ENCODE assay signal across 1 cellular context in genomic region chr10:86535057-86535882, GRCh38.
TF ChIP-seq lines count a peak whose summit lies in the region.

No MANE protein-coding gene starts in this region.

TF ChIP-seq in HepG2, 621 proteins besides CTCF, POLR2A, EP300 and RAD21 (continued from another document and continues in another):
- TF ChIP-seq ZNF275 (CRISPR knock-in tag; IDR thresholded peaks at IDR 0.05; ENCODE audit: borderline replicate concordance) (no peak), GABPA (IDR thresholded peaks at IDR 0.05; ENCODE audit: low read depth, low read length) (no peak), GABPA (CRISPR knock-in tag; IDR thresholded peaks at IDR 0.05; ENCODE audit: low read depth) (no peak), SP1 (IDR thresholded peaks at IDR 0.05) (no peak), SP1 (CRISPR knock-in tag; IDR thresholded peaks at IDR 0.05) (peak; percentile 40; the same call in 1 of the 2 replicates), HDAC6 (IDR thresholded peaks at IDR 0.05; ENCODE audit: low read depth, low read length) (no peak), ZBTB25 (CRISPR knock-in tag; IDR thresholded peaks at IDR 0.05) (no peak), POGZ (CRISPR knock-in tag; IDR thresholded peaks at IDR 0.05) (peak; percentile 33; the same call in 1 of the 2 replicates), ZNF446 (CRISPR knock-in tag; IDR thresholded peaks at IDR 0.05) (peak; percentile 66; the same call in 1 of the 2 replicates), ZNF564 (CRISPR knock-in tag; IDR thresholded peaks at IDR 0.05) (0 out of 2 replicates have a peak, but pooled peaks have one; percentile 20), ZBTB7A (CRISPR knock-in tag; IDR thresholded peaks at IDR 0.05) (0 out of 2 replicates have a peak, but pooled peaks have one; percentile 51), TBX2 (CRISPR knock-in tag; IDR thresholded peaks at IDR 0.05; ENCODE audit: borderline replicate concordance) (peak; percentile 67), ZNF513 (CRISPR knock-in tag; conservative IDR thresholded peaks at IDR 0.05) (no peak), ESRRA (CRISPR knock-in tag; IDR thresholded peaks at IDR 0.05; ENCODE audit: low read depth) (no peak), ZNF292 (CRISPR knock-in tag; IDR thresholded peaks at IDR 0.05; ENCODE audit: borderline replicate concordance, low read depth) (no peak), ZFP36L1 (CRISPR knock-in tag; IDR thresholded peaks at IDR 0.05) (0 out of 2 replicates have a peak, but pooled peaks have one; percentile 60), SP5 (CRISPR knock-in tag; IDR thresholded peaks at IDR 0.05; ENCODE audit: borderline replicate concordance, low read depth) (peak; percentile 51; the same call in 1 of the 2 replicates), ZNF10 (CRISPR knock-in tag; IDR thresholded peaks at IDR 0.05; ENCODE audit: borderline replicate concordance, low read depth) (no peak), RXRA (CRISPR knock-in tag; IDR thresholded peaks at IDR 0.05) (peak; percentile 74), NCOA2 (CRISPR knock-in tag; IDR thresholded peaks at IDR 0.05) (no peak), HCFC1 (IDR thresholded peaks at IDR 0.05; ENCODE audit: low read depth, low read length) (no peak), TMF1 (CRISPR knock-in tag; IDR thresholded peaks at IDR 0.05; ENCODE audit: low read depth) (no peak), NR2C2 (CRISPR knock-in tag; IDR thresholded peaks at IDR 0.05; ENCODE audit: borderline replicate concordance) (0 out of 2 replicates have a peak, but pooled peaks have one; percentile 14), HDAC2 (CRISPR knock-in tag; IDR thresholded peaks at IDR 0.05) (peak; percentile 20; the same call in 1 of the 2 replicates), MXD3 (CRISPR knock-in tag; IDR thresholded peaks at IDR 0.05) (peak; percentile 70; the same call in 1 of the 2 replicates), ASH2L (IDR thresholded peaks at IDR 0.05; ENCODE audit: insufficient read length, low read depth, low read length) (no peak), ARHGAP35 (CRISPR knock-in tag; IDR thresholded peaks at IDR 0.05; ENCODE audit: borderline replicate concordance) (no peak; the same call in 1 of the 2 replicates), SAFB2 (CRISPR knock-in tag; IDR thresholded peaks at IDR 0.05; ENCODE audit: borderline replicate concordance, low read depth) (no peak), HES4 (CRISPR knock-in tag; IDR thresholded peaks at IDR 0.05; ENCODE audit: borderline replicate concordance) (no peak), ZNF629 (CRISPR knock-in tag; conservative IDR thresholded peaks at IDR 0.05) (no peak; the same call in 1 of the 2 replicates), ZNF260 (CRISPR knock-in tag; IDR thresholded peaks at IDR 0.05; ENCODE audit: borderline replicate concordance, low read depth) (no peak)
- TF ChIP-seq, protein P1, sequence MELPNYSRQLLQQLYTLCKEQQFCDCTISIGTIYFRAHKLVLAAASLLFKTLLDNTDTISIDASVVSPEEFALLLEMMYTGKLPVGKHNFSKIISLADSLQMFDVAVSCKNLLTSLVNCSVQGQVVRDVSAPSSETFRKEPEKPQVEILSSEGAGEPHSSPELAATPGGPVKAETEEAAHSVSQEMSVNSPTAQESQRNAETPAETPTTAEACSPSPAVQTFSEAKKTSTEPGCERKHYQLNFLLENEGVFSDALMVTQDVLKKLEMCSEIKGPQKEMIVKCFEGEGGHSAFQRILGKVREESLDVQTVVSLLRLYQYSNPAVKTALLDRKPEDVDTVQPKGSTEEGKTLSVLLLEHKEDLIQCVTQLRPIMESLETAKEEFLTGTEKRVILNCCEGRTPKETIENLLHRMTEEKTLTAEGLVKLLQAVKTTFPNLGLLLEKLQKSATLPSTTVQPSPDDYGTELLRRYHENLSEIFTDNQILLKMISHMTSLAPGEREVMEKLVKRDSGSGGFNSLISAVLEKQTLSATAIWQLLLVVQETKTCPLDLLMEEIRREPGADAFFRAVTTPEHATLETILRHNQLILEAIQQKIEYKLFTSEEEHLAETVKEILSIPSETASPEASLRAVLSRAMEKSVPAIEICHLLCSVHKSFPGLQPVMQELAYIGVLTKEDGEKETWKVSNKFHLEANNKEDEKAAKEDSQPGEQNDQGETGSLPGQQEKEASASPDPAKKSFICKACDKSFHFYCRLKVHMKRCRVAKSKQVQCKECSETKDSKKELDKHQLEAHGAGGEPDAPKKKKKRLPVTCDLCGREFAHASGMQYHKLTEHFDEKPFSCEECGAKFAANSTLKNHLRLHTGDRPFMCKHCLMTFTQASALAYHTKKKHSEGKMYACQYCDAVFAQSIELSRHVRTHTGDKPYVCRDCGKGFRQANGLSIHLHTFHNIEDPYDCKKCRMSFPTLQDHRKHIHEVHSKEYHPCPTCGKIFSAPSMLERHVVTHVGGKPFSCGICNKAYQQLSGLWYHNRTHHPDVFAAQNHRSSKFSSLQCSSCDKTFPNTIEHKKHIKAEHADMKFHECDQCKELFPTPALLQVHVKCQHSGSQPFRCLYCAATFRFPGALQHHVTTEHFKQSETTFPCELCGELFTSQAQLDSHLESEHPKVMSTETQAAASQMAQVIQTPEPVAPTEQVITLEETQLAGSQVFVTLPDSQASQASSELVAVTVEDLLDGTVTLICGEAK (IDR thresholded peaks at IDR 0.05): no peak
- TF ChIP-seq, protein P1 (CRISPR knock-in tag; IDR thresholded peaks at IDR 0.05): no peak; the same call in 1 of the 2 replicates
- TF ChIP-seq, protein P2, sequence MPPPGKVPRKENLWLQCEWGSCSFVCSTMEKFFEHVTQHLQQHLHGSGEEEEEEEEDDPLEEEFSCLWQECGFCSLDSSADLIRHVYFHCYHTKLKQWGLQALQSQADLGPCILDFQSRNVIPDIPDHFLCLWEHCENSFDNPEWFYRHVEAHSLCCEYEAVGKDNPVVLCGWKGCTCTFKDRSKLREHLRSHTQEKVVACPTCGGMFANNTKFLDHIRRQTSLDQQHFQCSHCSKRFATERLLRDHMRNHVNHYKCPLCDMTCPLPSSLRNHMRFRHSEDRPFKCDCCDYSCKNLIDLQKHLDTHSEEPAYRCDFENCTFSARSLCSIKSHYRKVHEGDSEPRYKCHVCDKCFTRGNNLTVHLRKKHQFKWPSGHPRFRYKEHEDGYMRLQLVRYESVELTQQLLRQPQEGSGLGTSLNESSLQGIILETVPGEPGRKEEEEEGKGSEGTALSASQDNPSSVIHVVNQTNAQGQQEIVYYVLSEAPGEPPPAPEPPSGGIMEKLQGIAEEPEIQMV (CRISPR knock-in tag; IDR thresholded peaks at IDR 0.05; ENCODE audit: low read depth): no peak
- TF ChIP-seq, protein P3, sequence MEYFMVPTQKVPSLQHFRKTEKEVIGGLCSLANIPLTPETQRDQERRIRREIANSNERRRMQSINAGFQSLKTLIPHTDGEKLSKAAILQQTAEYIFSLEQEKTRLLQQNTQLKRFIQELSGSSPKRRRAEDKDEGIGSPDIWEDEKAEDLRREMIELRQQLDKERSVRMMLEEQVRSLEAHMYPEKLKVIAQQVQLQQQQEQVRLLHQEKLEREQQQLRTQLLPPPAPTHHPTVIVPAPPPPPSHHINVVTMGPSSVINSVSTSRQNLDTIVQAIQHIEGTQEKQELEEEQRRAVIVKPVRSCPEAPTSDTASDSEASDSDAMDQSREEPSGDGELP (IDR thresholded peaks at IDR 0.05; ENCODE audit: borderline replicate concordance, low read depth): no peak
- TF ChIP-seq, protein P4, sequence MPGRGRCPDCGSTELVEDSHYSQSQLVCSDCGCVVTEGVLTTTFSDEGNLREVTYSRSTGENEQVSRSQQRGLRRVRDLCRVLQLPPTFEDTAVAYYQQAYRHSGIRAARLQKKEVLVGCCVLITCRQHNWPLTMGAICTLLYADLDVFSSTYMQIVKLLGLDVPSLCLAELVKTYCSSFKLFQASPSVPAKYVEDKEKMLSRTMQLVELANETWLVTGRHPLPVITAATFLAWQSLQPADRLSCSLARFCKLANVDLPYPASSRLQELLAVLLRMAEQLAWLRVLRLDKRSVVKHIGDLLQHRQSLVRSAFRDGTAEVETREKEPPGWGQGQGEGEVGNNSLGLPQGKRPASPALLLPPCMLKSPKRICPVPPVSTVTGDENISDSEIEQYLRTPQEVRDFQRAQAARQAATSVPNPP (CRISPR knock-in tag; IDR thresholded peaks at IDR 0.05): no peak
